In genomic region chr3:175294793-175295192, GRCh38 we compare ENCODE assay signal across 19 cellular contexts.
"Had no signal": no experiment of that assay in that cellular context is flagged by ENCODE, and none has a peak within 500 bp of the region (broad histone marks: within the 10 kb centered on the region; RNA-seq: fewer than 3 reads in every experiment).

No MANE protein-coding gene starts in this region.

- ATAC-seq: activated CD8-positive, alpha-beta memory T cell treated with anti-CD3 and anti-CD28 coated beads, Interleukin-2, amount 10 ng/mL, durations not matched to agents 7 days and 5 days had no signal

- H3K36me3 ChIP-seq: breast epithelium had no signal

- H3K27me3 ChIP-seq: breast epithelium had no signal

- H3K4me1 ChIP-seq: breast epithelium had no signal

- H3K27ac ChIP-seq: breast epithelium had no signal

- DNase-seq: activated B cell treated with CpG ODN at 0.5 μM for 24 hours; activated CD4-positive, alpha-beta T cell treated with anti-CD3 and anti-CD28 coated beads for 1 hour; activated CD4-positive, alpha-beta T cell treated with anti-CD3 and anti-CD28 coated beads, Interleukin-2, amount 10 ng/mL, durations not matched to agents 24 days and 14 days; activated CD4-positive, alpha-beta T cell treated with anti-CD3 and anti-CD28 coated beads, Interleukin-2, amount 50 U/mL, for 48 hours; activated CD8-positive, alpha-beta memory T cell treated with anti-CD3 and anti-CD28 coated beads, Interleukin-2, amount 10 ng/mL, durations not matched to agents 7 days and 5 days; activated effector memory CD4-positive, alpha-beta T cell treated with Interleukin-2 at 50 U/mL for 16 hours; activated naive CD4-positive, alpha-beta T cell; activated T-cell treated with anti-CD3 and anti-CD28 coated beads, Interleukin-2, amount 50 U/mL, for 24 hours; aorta; caudate nucleus; NCI-H1092; NCI-H1417; NCI-H1930; NCI-H2171 treated with DMSO at 0.1 percent for 48 hours; NCI-H526; NCI-H82; NK-92 treated with Interleukin-12 subunit alpha and Interleukin-12 subunit beta, amount 100 ng/mL, for 24 hours; SHP77 treated with DMSO at 0.1 percent for 48 hours had no signal

- H3K9me3 ChIP-seq: breast epithelium had no signal

- H3K4me3 ChIP-seq: breast epithelium had no signal
